1 cellular context compared by ENCODE assay signal in the genomic region with DNA sequence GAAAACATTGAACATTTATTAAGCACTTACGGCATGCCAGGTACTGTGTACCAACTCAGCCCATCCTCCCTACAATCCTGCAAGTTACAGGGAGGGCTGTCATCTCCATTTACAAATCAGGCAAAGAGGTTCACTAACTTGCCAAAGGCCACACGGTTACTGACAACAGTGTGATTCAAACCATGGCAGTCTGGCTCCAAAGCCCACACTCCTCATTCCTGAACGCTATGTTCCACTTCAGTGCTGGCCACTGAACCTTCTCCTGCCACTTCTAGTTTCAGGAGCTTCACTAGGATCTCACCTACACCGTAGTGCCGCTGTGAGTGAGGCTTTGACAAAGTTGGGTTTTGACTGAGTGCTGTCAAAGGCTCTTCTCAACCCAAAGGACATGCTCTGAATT.
TF ChIP-seq lines count a peak whose summit lies in the region.

No MANE protein-coding gene starts in this region.

TF ChIP-seq in A549, 52 proteins besides CTCF, POLR2A, EP300 and RAD21 (continued from another document):
- TF ChIP-seq ZSCAN20 (CRISPR knock-in tag; IDR thresholded peaks at IDR 0.05) (no peak), FOSL2 (IDR thresholded peaks at IDR 0.05) (no peak), FOSL2 (CRISPR knock-in tag; IDR thresholded peaks at IDR 0.05) (no peak), EHF (CRISPR knock-in tag; IDR thresholded peaks at IDR 0.05) (no peak), JUN (IDR thresholded peaks at IDR 0.05) (no peak), SMC3 (IDR thresholded peaks at IDR 0.05) (no peak), MYC (IDR thresholded peaks at IDR 0.05; ENCODE audit: borderline replicate concordance, low read length) (no peak), CHD2 (IDR thresholded peaks at IDR 0.05; ENCODE audit: low read length, partially characterized antibody) (no peak), RARB (CRISPR knock-in tag; IDR thresholded peaks at IDR 0.05) (no peak), HDAC2 (IDR thresholded peaks at IDR 0.05) (no peak)
- TF ChIP-seq, protein P1, sequence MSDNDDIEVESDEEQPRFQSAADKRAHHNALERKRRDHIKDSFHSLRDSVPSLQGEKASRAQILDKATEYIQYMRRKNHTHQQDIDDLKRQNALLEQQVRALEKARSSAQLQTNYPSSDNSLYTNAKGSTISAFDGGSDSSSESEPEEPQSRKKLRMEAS (IDR thresholded peaks at IDR 0.05) = no peak
- TF ChIP-seq, protein P2, sequence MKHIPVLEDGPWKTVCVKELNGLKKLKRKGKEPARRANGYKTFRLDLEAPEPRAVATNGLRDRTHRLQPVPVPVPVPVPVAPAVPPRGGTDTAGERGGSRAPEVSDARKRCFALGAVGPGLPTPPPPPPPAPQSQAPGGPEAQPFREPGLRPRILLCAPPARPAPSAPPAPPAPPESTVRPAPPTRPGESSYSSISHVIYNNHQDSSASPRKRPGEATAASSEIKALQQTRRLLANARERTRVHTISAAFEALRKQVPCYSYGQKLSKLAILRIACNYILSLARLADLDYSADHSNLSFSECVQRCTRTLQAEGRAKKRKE (CRISPR knock-in tag; IDR thresholded peaks at IDR 0.05; ENCODE audit: low read depth) = no peak
